8 cellular contexts compared by ENCODE assay signal in genomic region chr12:52147367-52147972, GRCh38. TPM values are rescaled to one million over a fixed set of nuclear protein-coding genes. Genes with fewer than 3 reads are reported as not detected.
A peak's percentile ranks its signal among the peaks of the same experiment; 100 is the strongest.
DNase-seq lines count a peak whose midpoint lies in the region; ATAC-seq and TF ChIP-seq lines count a peak whose summit lies in the region.

No MANE protein-coding gene starts in this region.

- H3K27me3 Mint-ChIP-seq in activated T-helper 2 cell treated with anti-CD3 and anti-CD28 coated beads, Interferon-gamma antibody, Interleukin-2, Interleukin-4, amounts not matched to agents 10 μg/mL and 5 μg/mL and 100 μg/mL, durations not matched to agents 14 hours and 24 hours and 36 hours (ENCODE audit: low read depth): peaks cover 4% of the 10 kb centered on the region
- H3K27me3 Mint-ChIP-seq in natural killer cell treated with Interleukin-12 subunit alpha and Interleukin-12 subunit beta and Interleukin-15 and Interleukin-18, amount 100 ng/mL, for 72 hours: no peaks in the 10 kb centered on the region
- H3K27me3 Mint-ChIP-seq in stimulated activated memory B cell treated with anti-CD40 and anti-IgM and Interleukin-4, amounts not matched to agents 10 μg/mL and 1 μg/mL and 100 μg/mL, for 72 hours: peaks cover 31% of the 10 kb centered on the region

- peaks cover 5% of the 10 kb centered on the region for H3K4me1 Mint-ChIP-seq in activated T-helper 2 cell treated with anti-CD3 and anti-CD28 coated beads, Interferon-gamma antibody, Interleukin-2, Interleukin-4, amounts not matched to agents 10 μg/mL and 5 μg/mL and 100 μg/mL, durations not matched to agents 14 hours and 24 hours and 36 hours (ENCODE audit: low read depth)
- peaks cover 5 to 7% of the 10 kb centered on the region in 2 donors for H3K4me1 Mint-ChIP-seq in natural killer cell treated with Interleukin-12 subunit alpha and Interleukin-12 subunit beta and Interleukin-15 and Interleukin-18, amount 100 ng/mL, for 72 hours (ENCODE audit: low read depth in 2 of 2)
- peaks cover 8% of the 10 kb centered on the region for H3K4me1 Mint-ChIP-seq in stimulated activated memory B cell treated with anti-CD40 and anti-IgM and Interleukin-4, amounts not matched to agents 10 μg/mL and 1 μg/mL and 100 μg/mL, for 72 hours

- H2AFZ ChIP-seq in PC-3 (ENCODE audit: low read length): no peak overlapping the region

- DNase-seq in PC-3: peak; percentile 99
- DNase-seq in non-pigmented ciliary epithelial cell (ENCODE audit: low read depth): peak; percentile 91
- no peak for DNase-seq in activated T-helper 2 cell treated with anti-CD3 and anti-CD28 coated beads, Interferon-gamma antibody, Interleukin-2, Interleukin-4, amounts not matched to agents 10 μg/mL and 5 μg/mL and 100 μg/mL, durations not matched to agents 14 hours and 24 hours and 36 hours (ENCODE audit: low spot score)
- DNase-seq in natural killer cell treated with Interleukin-12 subunit alpha and Interleukin-12 subunit beta and Interleukin-15 and Interleukin-18, amount 100 ng/mL, for 72 hours (ENCODE audit: low spot score): no peak
- DNase-seq in NCI-H2081 treated with DMSO at 0.1 percent for 48 hours (lab: John Stamatoyannopoulos, UW): no peak

- no peaks in the 10 kb centered on the region for H4K20me1 ChIP-seq in BLaER1 treated with 17β-estradiol and CSF1 and Interleukin-3, amounts not matched to agents 10 nM and 100 nM
- H4K20me1 ChIP-seq in PC-3 (ENCODE audit: low read length): no peaks in the 10 kb centered on the region

- peaks cover 25 to 43% (median 31%) of the 10 kb centered on the region in 10 experiments for H3K4me1 ChIP-seq in BLaER1 treated with 17β-estradiol and CSF1 and Interleukin-3, amounts not matched to agents 10 nM and 100 nM
- H3K4me1 ChIP-seq in PC-3 (ENCODE audit: insufficient read depth, low read length): peaks cover 78% of the 10 kb centered on the region

- no peak for TF ChIP-seq CTCF in PC-3 (conservative IDR thresholded peaks at IDR 0.05; ENCODE audit: low read depth, low read length)

- H3K9me2 ChIP-seq in PC-3 (replicated peaks; ENCODE audit: low read length): no peaks in the 10 kb centered on the region

- H3K4me3 Mint-ChIP-seq in activated T-helper 2 cell treated with anti-CD3 and anti-CD28 coated beads, Interferon-gamma antibody, Interleukin-2, Interleukin-4, amounts not matched to agents 10 μg/mL and 5 μg/mL and 100 μg/mL, durations not matched to agents 14 hours and 24 hours and 36 hours (ENCODE audit: low read depth): no peak overlapping the region
- no peak overlapping the region for H3K4me3 Mint-ChIP-seq in natural killer cell treated with Interleukin-12 subunit alpha and Interleukin-12 subunit beta and Interleukin-15 and Interleukin-18, amount 100 ng/mL, for 72 hours
- no peak overlapping the region for H3K4me3 Mint-ChIP-seq in stimulated activated memory B cell treated with anti-CD40 and anti-IgM and Interleukin-4, amounts not matched to agents 10 μg/mL and 1 μg/mL and 100 μg/mL, for 72 hours

- H3K36me3 Mint-ChIP-seq in activated T-helper 2 cell treated with anti-CD3 and anti-CD28 coated beads, Interferon-gamma antibody, Interleukin-2, Interleukin-4, amounts not matched to agents 10 μg/mL and 5 μg/mL and 100 μg/mL, durations not matched to agents 14 hours and 24 hours and 36 hours (ENCODE audit: low read depth): no peaks in the 10 kb centered on the region
- H3K36me3 Mint-ChIP-seq in natural killer cell treated with Interleukin-12 subunit alpha and Interleukin-12 subunit beta and Interleukin-15 and Interleukin-18, amount 100 ng/mL, for 72 hours: no peaks in the 10 kb centered on the region
- no peaks in the 10 kb centered on the region for H3K36me3 Mint-ChIP-seq in stimulated activated memory B cell treated with anti-CD40 and anti-IgM and Interleukin-4, amounts not matched to agents 10 μg/mL and 1 μg/mL and 100 μg/mL, for 72 hours

- BruUV-seq in PC-3 (replicated peaks; lab: Mats Ljungman, UMichigan): TSS peak; percentile 96

- peak overlapping the region in 5 of 11 experiments; percentile 21 to 83 (median 69); a peak in 9 of 22 replicates for H3K27ac ChIP-seq in BLaER1 treated with 17β-estradiol and CSF1 and Interleukin-3, amounts not matched to agents 10 nM and 100 nM
- H3K27ac ChIP-seq in PC-3 (ENCODE audit: low read length): peak overlapping the region; percentile 100

- no peaks in the 10 kb centered on the region for H3K9me3 Mint-ChIP-seq in activated T-helper 2 cell treated with anti-CD3 and anti-CD28 coated beads, Interferon-gamma antibody, Interleukin-2, Interleukin-4, amounts not matched to agents 10 μg/mL and 5 μg/mL and 100 μg/mL, durations not matched to agents 14 hours and 24 hours and 36 hours
- H3K9me3 Mint-ChIP-seq in natural killer cell treated with Interleukin-12 subunit alpha and Interleukin-12 subunit beta and Interleukin-15 and Interleukin-18, amount 100 ng/mL, for 72 hours: no peaks in the 10 kb centered on the region
- H3K9me3 Mint-ChIP-seq in stimulated activated memory B cell treated with anti-CD40 and anti-IgM and Interleukin-4, amounts not matched to agents 10 μg/mL and 1 μg/mL and 100 μg/mL, for 72 hours: no peaks in the 10 kb centered on the region

- peaks cover 25% of the 10 kb centered on the region for H3K79me2 ChIP-seq in PC-3 (ENCODE audit: low read length)

- intact Hi-C loops in PC-3 (cut with micrococcal nuclease): loop anchor here (5.0 kb wide), 2 partner anchors 295 to 725 kb away; no protein-coding TSS in a partner anchor
- intact Hi-C loops in activated T-helper 2 cell treated with anti-CD3 and anti-CD28 coated beads, Interferon-gamma antibody, Interleukin-2, Interleukin-4, amounts not matched to agents 10 μg/mL and 5 μg/mL and 100 μg/mL, durations not matched to agents 14 hours and 24 hours and 36 hours (cut with micrococcal nuclease): no loop called here

- H3K27ac Mint-ChIP-seq in activated T-helper 2 cell treated with anti-CD3 and anti-CD28 coated beads, Interferon-gamma antibody, Interleukin-2, Interleukin-4, amounts not matched to agents 10 μg/mL and 5 μg/mL and 100 μg/mL, durations not matched to agents 14 hours and 24 hours and 36 hours: no peak overlapping the region
- H3K27ac Mint-ChIP-seq in natural killer cell treated with Interleukin-12 subunit alpha and Interleukin-12 subunit beta and Interleukin-15 and Interleukin-18, amount 100 ng/mL, for 72 hours: no peak overlapping the region
- no peak overlapping the region for H3K27ac Mint-ChIP-seq in stimulated activated memory B cell treated with anti-CD40 and anti-IgM and Interleukin-4, amounts not matched to agents 10 μg/mL and 1 μg/mL and 100 μg/mL, for 72 hours

- peaks cover 5% of the 10 kb centered on the region for H3F3A ChIP-seq in PC-3 (ENCODE audit: low read length, unreplicated experiment)

- peak overlapping the region; percentile 43 to 76 (median 54); a peak in 19 of 22 replicates for H3K4me2 ChIP-seq in BLaER1 treated with 17β-estradiol and CSF1 and Interleukin-3, amounts not matched to agents 10 nM and 100 nM
- H3K4me2 ChIP-seq in PC-3 (ENCODE audit: low read length): peak overlapping the region; percentile 82

- POLR2A ChIA-PET in PC-3 (lab: Charles Lee; ENCODE audit: unreplicated experiment): interaction anchor here (0.5 to 2.8 kb wide), 23 partner anchors 45 to 1302 kb away, joined by 3 to 39 read pairs (median 5); partner anchors contain the start of genes KRT8 and KRT80

- H3K27me3 ChIP-seq in BLaER1 treated with 17β-estradiol and CSF1 and Interleukin-3, amounts not matched to agents 10 nM and 100 nM: no peaks in the 10 kb centered on the region
- H3K27me3 ChIP-seq in PC-3 (ENCODE audit: low read length): no peaks in the 10 kb centered on the region

- ATAC-seq in PC-3 (peak; percentile 57), esophagus mucosa (peak; percentile 75)
- no peak for ATAC-seq in natural killer cell treated with Interleukin-12 subunit alpha and Interleukin-12 subunit beta and Interleukin-15 and Interleukin-18, amount 100 ng/mL, for 72 hours
- no peak for ATAC-seq in stimulated activated memory B cell treated with anti-CD40 and anti-IgM and Interleukin-4, amounts not matched to agents 10 μg/mL and 1 μg/mL and 100 μg/mL, for 72 hours

- H3K9me3 ChIP-seq in BLaER1 treated with 17β-estradiol and CSF1 and Interleukin-3, amounts not matched to agents 10 nM and 100 nM (replicated peaks in 1 of 11): no peaks in the 10 kb centered on the region
- no peaks in the 10 kb centered on the region for H3K9me3 ChIP-seq in PC-3 (ENCODE audit: low read length)

- CTCF ChIA-PET in PC-3 (lab: Charles Lee): interaction anchor here (0.5 to 2.1 kb wide), 14 partner anchors 7 to 830 kb away, joined by 3 to 13 read pairs (median 4); partner anchors contain the start of gene KRT80

- peak overlapping the region in 5 of 11 experiments; percentile 12 to 66 (median 37); a peak in 6 of 22 replicates for H3K9ac ChIP-seq in BLaER1 treated with 17β-estradiol and CSF1 and Interleukin-3, amounts not matched to agents 10 nM and 100 nM
- H3K9ac ChIP-seq in PC-3 (ENCODE audit: low read length): peak overlapping the region; percentile 99

- no peaks in the 10 kb centered on the region for H3K36me3 ChIP-seq in BLaER1 treated with 17β-estradiol and CSF1 and Interleukin-3, amounts not matched to agents 10 nM and 100 nM
- no peaks in the 10 kb centered on the region for H3K36me3 ChIP-seq in PC-3 (ENCODE audit: low read depth, low read length)

- no peak overlapping the region for H3K4me3 ChIP-seq in BLaER1 treated with 17β-estradiol and CSF1 and Interleukin-3, amounts not matched to agents 10 nM and 100 nM
- H3K4me3 ChIP-seq in PC-3 (ENCODE audit: low read length): no peak overlapping the region

RNA-seq across cellular contexts. Expression of gene KRT80, which starts 44.3 kb away (rescaled TPM):
- total RNA-seq in PC-3 (2014; rRNA removed) (19.8 and 30.1 TPM in 2 replicates), esophagus mucosa (17.9 TPM)
- total RNA-seq in activated T-helper 2 cell treated with anti-CD3 and anti-CD28 coated beads, Interferon-gamma antibody, Interleukin-2, Interleukin-4, amounts not matched to agents 10 μg/mL and 5 μg/mL and 100 μg/mL, durations not matched to agents 14 hours and 24 hours and 36 hours: not detected in 2 replicates
- not detected for total RNA-seq in natural killer cell treated with Interleukin-12 subunit alpha and Interleukin-12 subunit beta and Interleukin-15 and Interleukin-18, amount 100 ng/mL, for 72 hours

Comparison
In these comparisons a context has a peak if more than half of its experiments do, and no peak if none do; other contexts are left out.
1. ATAC-seq: peak in PC-3 (single experiment) and esophagus mucosa (single experiment); none in natural killer cell treated with Interleukin-12 subunit alpha and Interleukin-12 subunit beta and Interleukin-15 and Interleukin-18, amount 100 ng/mL, for 72 hours (0 of 2) and stimulated activated memory B cell treated with anti-CD40 and anti-IgM and Interleukin-4, amounts not matched to agents 10 μg/mL and 1 μg/mL and 100 μg/mL, for 72 hours (single experiment).
2. DNase-seq: peak in PC-3 (single experiment) and non-pigmented ciliary epithelial cell (single experiment); none in activated T-helper 2 cell treated with anti-CD3 and anti-CD28 coated beads, Interferon-gamma antibody, Interleukin-2, Interleukin-4, amounts not matched to agents 10 μg/mL and 5 μg/mL and 100 μg/mL, durations not matched to agents 14 hours and 24 hours and 36 hours (single experiment), natural killer cell treated with Interleukin-12 subunit alpha and Interleukin-12 subunit beta and Interleukin-15 and Interleukin-18, amount 100 ng/mL, for 72 hours (single experiment) and NCI-H2081 treated with DMSO at 0.1 percent for 48 hours (single experiment).
3. RNA of gene KRT80, which starts 44.3 kb away (total RNA-seq): 19.8 to 30.1 TPM in PC-3 and 17.9 TPM in esophagus mucosa (single experiment); not detected in activated T-helper 2 cell treated with anti-CD3 and anti-CD28 coated beads, Interferon-gamma antibody, Interleukin-2, Interleukin-4, amounts not matched to agents 10 μg/mL and 5 μg/mL and 100 μg/mL, durations not matched to agents 14 hours and 24 hours and 36 hours and not detected in natural killer cell treated with Interleukin-12 subunit alpha and Interleukin-12 subunit beta and Interleukin-15 and Interleukin-18, amount 100 ng/mL, for 72 hours; every median in the first group is over 10 times any median in the second.